23 cellular contexts compared by ENCODE assay signal in the genomic region with DNA sequence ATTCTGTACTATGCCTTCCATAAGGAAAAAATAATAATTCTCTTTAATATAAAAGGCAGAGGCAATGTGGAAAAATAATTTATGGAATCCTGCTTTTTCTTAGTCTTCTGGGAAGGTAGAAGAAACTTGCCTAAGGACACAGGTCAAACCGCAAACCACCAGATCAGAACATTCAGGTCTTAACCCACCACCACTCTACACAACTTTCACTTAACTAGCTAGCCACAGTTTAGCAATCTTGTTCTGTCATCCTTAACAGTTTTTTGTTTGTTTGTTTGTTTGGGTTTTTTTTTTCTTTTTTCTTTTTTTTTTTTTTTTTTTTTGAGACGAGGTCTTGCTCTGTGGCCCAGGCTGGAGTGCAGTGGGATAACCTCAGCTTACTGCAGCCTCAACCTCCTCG.
"Had no signal": no experiment of that assay in that cellular context is flagged by ENCODE, and none has a peak within 500 bp of the region (broad histone marks: within the 10 kb centered on the region; RNA-seq: fewer than 3 reads in every experiment).

No MANE protein-coding gene starts in this region.

- DNase-seq: colonic mucosa; dermis blood vessel endothelial cell; dorsolateral prefrontal cortex; effector CD4-positive, alpha-beta T cell; effector memory CD4-positive, alpha-beta T cell; erythroblast; esophagus squamous epithelium; foreskin fibroblast; foreskin melanocyte; gastrocnemius medialis; glutamatergic neuron; head of caudate nucleus; heart right ventricle; hippocampal formation; left cardiac atrium; left lung; left ventricle myocardium superior; lower lobe of right lung; mesenchymal stem cell; mucosa of descending colon had no signal

- H3K9me3 Mint-ChIP-seq: mesothelial cell of epicardium had no signal

- H3K27ac ChIP-seq: colonic mucosa, dorsolateral prefrontal cortex, epithelial cell of prostate, esophagus squamous epithelium, left lung, lower lobe of right lung had no signal

- ATAC-seq: esophagus mucosa, gastrocnemius medialis, heart right ventricle, left cardiac atrium, left lung, left ventricle myocardium superior, lower lobe of right lung, mucosa of descending colon had no signal

- H3K36me3 ChIP-seq: colonic mucosa, esophagus squamous epithelium, gastrocnemius medialis, heart right ventricle, left lung, lower lobe of right lung had no signal

- H3K4me3 Mint-ChIP-seq: mesothelial cell of epicardium had no signal

- H3K4me3 ChIP-seq: colonic mucosa, dorsolateral prefrontal cortex, esophagus squamous epithelium, gastrocnemius medialis, heart right ventricle, left lung, lower lobe of right lung, mucosa of descending colon had no signal

- H3K27ac Mint-ChIP-seq: mesothelial cell of epicardium had no signal

- H3K9me3 ChIP-seq: colonic mucosa, esophagus squamous epithelium, gastrocnemius medialis, heart right ventricle, left lung, lower lobe of right lung, mucosa of descending colon had no signal

- H3K27me3 ChIP-seq: colonic mucosa, dorsolateral prefrontal cortex, esophagus squamous epithelium, gastrocnemius medialis, heart right ventricle, left lung had no signal

- H3K4me1 ChIP-seq: colonic mucosa, left lung had no signal
